21 cellular contexts compared by ENCODE assay signal in the genomic region with DNA sequence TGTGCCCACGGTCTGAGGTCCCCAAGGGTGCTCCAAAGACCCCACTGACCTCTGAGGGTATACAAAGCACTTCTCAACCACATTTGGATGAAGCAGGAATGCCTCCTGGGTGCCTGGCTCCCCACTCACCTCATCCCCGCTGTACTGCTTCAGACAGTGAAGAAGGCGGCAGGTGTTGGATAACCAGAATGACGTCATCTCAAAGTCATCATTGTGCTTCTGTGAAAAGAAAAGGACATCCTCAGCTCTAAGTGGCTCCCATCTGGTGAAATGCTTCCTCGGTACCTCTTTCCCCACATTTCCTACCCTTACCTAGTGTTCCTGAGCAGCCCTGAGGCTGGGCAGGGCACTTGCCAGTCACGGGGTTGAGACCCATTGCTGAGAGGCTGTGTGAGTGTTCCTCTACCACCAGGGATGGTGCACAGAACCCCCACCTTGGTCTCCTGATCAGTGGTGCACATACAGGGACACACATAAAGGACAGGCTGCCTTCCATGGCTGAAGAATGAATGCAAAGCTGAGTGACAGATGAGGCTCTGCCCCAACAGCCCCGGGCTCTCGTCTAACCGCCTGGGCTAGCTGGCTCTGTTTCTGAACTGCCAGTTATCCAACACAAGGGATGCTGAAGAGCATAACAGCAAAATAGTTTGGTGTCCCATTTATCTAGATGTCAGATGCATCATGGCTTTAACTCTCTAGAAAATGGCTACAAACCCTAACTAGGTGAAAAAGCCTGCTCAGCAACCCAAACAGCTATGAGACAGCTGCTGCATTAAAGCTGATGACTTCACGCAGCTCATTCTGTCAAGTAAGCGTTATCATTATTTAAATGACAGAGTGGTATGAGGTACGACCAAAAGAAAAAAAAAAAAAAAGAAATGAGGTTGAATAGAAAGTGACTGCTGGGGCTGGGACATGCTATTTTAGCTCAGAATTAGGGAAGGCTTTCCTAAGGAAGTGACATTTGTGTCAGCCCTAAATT.
"Had no signal": no experiment of that assay in that cellular context is flagged by ENCODE, and none has a peak within 500 bp of the region (broad histone marks: within the 10 kb centered on the region; RNA-seq: fewer than 3 reads in every experiment).

No MANE protein-coding gene starts in this region.

- DNase-seq: activated CD4-positive, alpha-beta T cell treated with anti-CD3 and anti-CD28 coated beads for 48 hours; activated CD4-positive, CD25-positive, alpha-beta regulatory T cell; activated CD8-positive, alpha-beta T cell treated with anti-CD3 and anti-CD28 coated beads, Interleukin-2, amount 10 ng/mL, durations not matched to agents 7 days and 5 days; activated naive CD4-positive, alpha-beta T cell treated with anti-CD3 and anti-CD28 coated beads, Interleukin-2, amount 10 ng/mL, durations not matched to agents 7 days and 5 days; activated naive CD8-positive, alpha-beta T cell treated with anti-CD3 and anti-CD28 coated beads, Interleukin-2, amount 50 U/mL, for 24 hours; activated T-cell treated with anti-CD3 and anti-CD28 coated beads, Interleukin-2, amount 50 U/mL, for 4 hours; anterior cingulate cortex; caudate nucleus; erythroblast; foreskin melanocyte; glutamatergic neuron; hippocampal formation; left colon; lower lobe of right lung; pancreas; stimulated activated CD4-positive, alpha-beta T cell treated with anti-CD3 and anti-CD28 coated beads, Interleukin-4, amount 100 ng/mL, for 24 hours; T-helper 9 cell; testis; upper lobe of left lung had no signal

- H3K9me3 ChIP-seq: lower lobe of right lung, pancreas, testis, upper lobe of left lung had no signal

- H3K4me1 ChIP-seq: lower lobe of right lung, pancreas, testis, upper lobe of left lung had no signal

- H3K27ac ChIP-seq: lower lobe of right lung, pancreas, testis, upper lobe of left lung had no signal

- ATAC-seq: activated CD8-positive, alpha-beta T cell treated with anti-CD3 and anti-CD28 coated beads, Interleukin-2, amount 10 ng/mL, durations not matched to agents 7 days and 5 days; activated naive CD8-positive, alpha-beta T cell treated with anti-CD3 and anti-CD28 coated beads, Interleukin-2, amount 50 U/mL, for 24 hours; activated T-cell treated with anti-CD3 and anti-CD28 coated beads, Interleukin-2, amount 50 U/mL, for 4 hours; left colon; lower lobe of right lung; pancreas; sciatic nerve; stimulated activated memory B cell treated with anti-CD40 and anti-IgM and Interleukin-4, amounts not matched to agents 10 μg/mL and 1 μg/mL and 100 μg/mL, for 72 hours had no signal

- H3K27me3 ChIP-seq: pancreas, testis, upper lobe of left lung had no signal

- H3K4me3 ChIP-seq: lower lobe of right lung, pancreas, testis, upper lobe of left lung had no signal
